In genomic region chr5:133048993-133049725, GRCh38 we compare ENCODE assay signal across 9 cellular contexts. TPM values are rescaled to one million over a fixed set of nuclear protein-coding genes. Genes with fewer than 3 reads are reported as not detected.
DNase-seq lines count a peak whose midpoint lies in the region; FAIRE-seq and TF ChIP-seq lines count a peak whose summit lies in the region.
"Had no signal": no experiment of that assay in that cellular context is flagged by ENCODE, and none has a peak within 500 bp of the region (broad histone marks: within the 10 kb centered on the region; RNA-seq: fewer than 3 reads in every experiment).

No MANE protein-coding gene starts in this region.

- no peak overlapping the region for H3K27ac Mint-ChIP-seq in T-helper 1 cell treated with Interleukin-12 subunit alpha and Interleukin-12 subunit beta and Interleukin-4 antibody, amounts not matched to agents 30 μg/mL and 1 μg/mL, for 36 hours

- H3K27me3 Mint-ChIP-seq in T-helper 1 cell treated with Interleukin-12 subunit alpha and Interleukin-12 subunit beta and Interleukin-4 antibody, amounts not matched to agents 30 μg/mL and 1 μg/mL, for 36 hours (ENCODE audit: low read depth) = no peaks in the 10 kb centered on the region

- H3K27me3 ChIP-seq in skeletal muscle satellite cell (ENCODE audit: control insufficient read depth, insufficient read depth, low read length) = no peaks in the 10 kb centered on the region

- H3K36me3 ChIP-seq in SK-N-MC (ENCODE audit: insufficient read depth, low read length) (peaks cover 1% of the 10 kb centered on the region; the same call in 1 of the 2 replicates), skeletal muscle satellite cell (ENCODE audit: insufficient read depth, low read length) (no peaks in the 10 kb centered on the region)

- peaks cover 20% of the 10 kb centered on the region for H3K4me1 Mint-ChIP-seq in T-helper 1 cell treated with Interleukin-12 subunit alpha and Interleukin-12 subunit beta and Interleukin-4 antibody, amounts not matched to agents 30 μg/mL and 1 μg/mL, for 36 hours (ENCODE audit: low read depth)

- H3K9ac ChIP-seq in SK-N-MC (ENCODE audit: insufficient read length) (peak overlapping the region; percentile 62), skeletal muscle satellite cell (ENCODE audit: low read depth, low read length) (peak overlapping the region; percentile 1)

- peak overlapping the region; percentile 82 for H3K27ac ChIP-seq in SK-N-MC

- TF ChIP-seq POLR2A in H54 (IDR thresholded peaks at IDR 0.05; ENCODE audit: low read depth, low read length) = no peak

- H3K4me3 Mint-ChIP-seq in T-helper 1 cell treated with Interleukin-12 subunit alpha and Interleukin-12 subunit beta and Interleukin-4 antibody, amounts not matched to agents 30 μg/mL and 1 μg/mL, for 36 hours = peak overlapping the region; percentile 18

- no peak for FAIRE-seq in H54 (lab: Jason Lieb, UNC)

- no peak for TF ChIP-seq CTCF in fibroblast of the aortic adventitia (IDR thresholded peaks at IDR 0.05; ENCODE audit: insufficient read depth, low read length)

- no peaks in the 10 kb centered on the region for H3K9me3 ChIP-seq in SK-N-MC (ENCODE audit: low read depth, low read length)
- no peaks in the 10 kb centered on the region for H3K9me3 ChIP-seq in skeletal muscle satellite cell (replicated peaks; ENCODE audit: low read length)

- DNase-seq in T-helper 1 cell (no peak), SK-N-MC (ENCODE audit: low read depth, low spot score) (no peak), fibroblast of the aortic adventitia (ENCODE audit: low read depth) (peak; percentile 66), COLO829 (ENCODE audit: low spot score) (no peak), RPMI8226 (no peak), H54 (ENCODE audit: insufficient read length, low spot score) (no peak)
- DNase-seq: activated naive CD4-positive, alpha-beta T cell treated with Interleukin-2 at 50 U/mL for 16 hours had no signal

- peaks cover 29% of the 10 kb centered on the region for H3K4me1 ChIP-seq in skeletal muscle satellite cell (ENCODE audit: control insufficient read depth, insufficient read depth, low read length)

- H3K4me3 ChIP-seq in SK-N-MC (peak overlapping the region; percentile 62), fibroblast of the aortic adventitia (ENCODE audit: low read depth, low read length) (no peak overlapping the region), skeletal muscle satellite cell (ENCODE audit: low read length) (no peak overlapping the region)

- no peaks in the 10 kb centered on the region for H3K9me3 Mint-ChIP-seq in T-helper 1 cell treated with Interleukin-12 subunit alpha and Interleukin-12 subunit beta and Interleukin-4 antibody, amounts not matched to agents 30 μg/mL and 1 μg/mL, for 36 hours

- H3K4me2 ChIP-seq in skeletal muscle satellite cell (ENCODE audit: low read length) = peak overlapping the region; percentile 39

- peaks cover 1% of the 10 kb centered on the region for H3K36me3 Mint-ChIP-seq in T-helper 1 cell treated with Interleukin-12 subunit alpha and Interleukin-12 subunit beta and Interleukin-4 antibody, amounts not matched to agents 30 μg/mL and 1 μg/mL, for 36 hours (ENCODE audit: low read depth)

RNA-seq across cellular contexts. Expression of gene HSPA4, which starts 2.7 kb away (rescaled TPM):
- 128 and 169 TPM in 2 replicates for total RNA-seq in fibroblast of the aortic adventitia (ENCODE audit: low replicate concordance)
- 121 and 159 TPM in 2 replicates for total RNA-seq in skeletal muscle satellite cell (2012; rRNA removed)

RNA-seq across cellular contexts. Expression of gene ZCCHC10, which starts 22.8 kb away (rescaled TPM):
- 7.8 and 14.4 TPM in 2 replicates for total RNA-seq in fibroblast of the aortic adventitia (ENCODE audit: low replicate concordance)
- total RNA-seq in skeletal muscle satellite cell (2012; rRNA removed) = 9.0 and 10.4 TPM in 2 replicates
